In genomic region chr3:183449391-183449790, GRCh38 we compare ENCODE assay signal across 10 cellular contexts. TPM values are rescaled to one million over a fixed set of nuclear protein-coding genes. Genes with fewer than 3 reads are reported as not detected.
A peak's percentile ranks its signal among the peaks of the same experiment; 100 is the strongest.
DNase-seq lines count a peak whose midpoint lies in the region; ATAC-seq lines count a peak whose summit lies in the region.
"Had no signal": no experiment of that assay in that cellular context is flagged by ENCODE, and none has a peak within 500 bp of the region (broad histone marks: within the 10 kb centered on the region; RNA-seq: fewer than 3 reads in every experiment).

No MANE protein-coding gene starts in this region.

- peak overlapping the region; percentile 88 for H3K27ac Mint-ChIP-seq in T-helper 17 cell
- H3K27ac Mint-ChIP-seq in activated naive CD4-positive, alpha-beta T cell treated with anti-CD3 and anti-CD28 coated beads for 36 hours = no peak overlapping the region
- H3K27ac Mint-ChIP-seq: activated CD4-positive, alpha-beta T cell treated with anti-CD3 and anti-CD28 coated beads, Interleukin-2, amount 10 ng/mL, durations not matched to agents 24 days and 14 days; dendritic cell treated with granulocyte-macrophage colony-stimulating factor and Interleukin-4, amounts not matched to agents 40 ng/mL and 50 ng/mL, for 4 days had no signal

- H3K36me3 Mint-ChIP-seq in T-helper 17 cell (ENCODE audit: low read depth) = no peaks in the 10 kb centered on the region
- no peaks in the 10 kb centered on the region for H3K36me3 Mint-ChIP-seq in activated naive CD4-positive, alpha-beta T cell treated with anti-CD3 and anti-CD28 coated beads for 36 hours (ENCODE audit: low read depth)

- peak; percentile 58 for DNase-seq in DMS 273 (lab: John Stamatoyannopoulos, UW; ENCODE audit: unreplicated experiment)
- no peak for DNase-seq in DMS 273 treated with DMSO at 0.1 percent for 48 hours (lab: John Stamatoyannopoulos, UW)
- no peak for DNase-seq in T-helper 17 cell
- no peak for DNase-seq in left cardiac atrium
- no peak for DNase-seq in skeletal muscle cell (ENCODE audit: low read depth)
- DNase-seq in effector CD4-positive, alpha-beta T cell = no peak
- DNase-seq in activated naive CD4-positive, alpha-beta T cell treated with anti-CD3 and anti-CD28 coated beads for 36 hours = no peak
- no peak for DNase-seq in stimulated activated CD4-positive, alpha-beta T cell treated with anti-CD3 and anti-CD28 coated beads, Interleukin-2, amount 100 ng/mL, for 24 hours
- DNase-seq: activated CD4-positive, alpha-beta T cell treated with anti-CD3 and anti-CD28 coated beads, Interleukin-2, amount 10 ng/mL, durations not matched to agents 24 days and 14 days had no signal

- H3K4me3 Mint-ChIP-seq in T-helper 17 cell = no peak overlapping the region
- no peak overlapping the region for H3K4me3 Mint-ChIP-seq in activated naive CD4-positive, alpha-beta T cell treated with anti-CD3 and anti-CD28 coated beads for 36 hours
- H3K4me3 Mint-ChIP-seq: activated CD4-positive, alpha-beta T cell treated with anti-CD3 and anti-CD28 coated beads, Interleukin-2, amount 10 ng/mL, durations not matched to agents 24 days and 14 days; dendritic cell treated with granulocyte-macrophage colony-stimulating factor and Interleukin-4, amounts not matched to agents 40 ng/mL and 50 ng/mL, for 4 days had no signal

- peaks cover 3% of the 10 kb centered on the region for H3K9me3 Mint-ChIP-seq in activated naive CD4-positive, alpha-beta T cell treated with anti-CD3 and anti-CD28 coated beads for 36 hours
- H3K9me3 Mint-ChIP-seq: activated CD4-positive, alpha-beta T cell treated with anti-CD3 and anti-CD28 coated beads, Interleukin-2, amount 10 ng/mL, durations not matched to agents 24 days and 14 days; dendritic cell treated with granulocyte-macrophage colony-stimulating factor and Interleukin-4, amounts not matched to agents 40 ng/mL and 50 ng/mL, for 4 days had no signal

- ATAC-seq in T-helper 17 cell = no peak
- peak; percentile 21 to 28 for ATAC-seq in left cardiac atrium

- CTCF ChIA-PET in activated naive CD4-positive, alpha-beta T cell treated with anti-CD3 and anti-CD28 coated beads for 36 hours (lab: Charles Lee) = interaction anchor here (0.8 to 1.0 kb wide), 3 partner anchors 19 to 375 kb away, joined by 3 to 6 read pairs (median 5); no protein-coding TSS in a partner anchor

- H3K4me3 ChIP-seq in skeletal muscle cell (ENCODE audit: low read depth, low read length) = peak overlapping the region; percentile 8

- intact Hi-C loops in left cardiac atrium (cut with DNase I) = no loop called here
- intact Hi-C loops in activated naive CD4-positive, alpha-beta T cell treated with anti-CD3 and anti-CD28 coated beads for 36 hours (cut with micrococcal nuclease) = no loop called here

- no peaks in the 10 kb centered on the region for H3K27me3 Mint-ChIP-seq in T-helper 17 cell
- H3K27me3 Mint-ChIP-seq in activated naive CD4-positive, alpha-beta T cell treated with anti-CD3 and anti-CD28 coated beads for 36 hours (ENCODE audit: low read depth) = no peaks in the 10 kb centered on the region
- H3K27me3 Mint-ChIP-seq: activated CD4-positive, alpha-beta T cell treated with anti-CD3 and anti-CD28 coated beads, Interleukin-2, amount 10 ng/mL, durations not matched to agents 24 days and 14 days; dendritic cell treated with granulocyte-macrophage colony-stimulating factor and Interleukin-4, amounts not matched to agents 40 ng/mL and 50 ng/mL, for 4 days had no signal

- no peaks in the 10 kb centered on the region for H3K9me3 ChIP-seq in T-helper 17 cell (ENCODE audit: control insufficient read depth, low read length, poor library complexity, severe bottlenecking)

- H3K4me1 Mint-ChIP-seq in T-helper 17 cell = peaks cover 12% of the 10 kb centered on the region
- peaks cover 10% of the 10 kb centered on the region for H3K4me1 Mint-ChIP-seq in activated naive CD4-positive, alpha-beta T cell treated with anti-CD3 and anti-CD28 coated beads for 36 hours (ENCODE audit: low read depth)

RNA-seq across cellular contexts. Expression of gene MCF2L2, which starts 21.0 kb away (rescaled TPM):
- total RNA-seq in T-helper 17 cell (10 to 100 TPM; 25.7 to 27.2 TPM), left cardiac atrium (1 to 10 TPM in 1 of 2 donors, under 1 TPM in 1; 0.34 to 1.1 TPM)
- 1 to 10 TPM; 1.0 to 1.7 TPM for total RNA-seq in activated naive CD4-positive, alpha-beta T cell treated with anti-CD3 and anti-CD28 coated beads for 36 hours

Comparison
In these comparisons a context has a peak if more than half of its experiments do, and no peak if none do; other contexts are left out.
1. RNA of gene MCF2L2, which starts 21.0 kb away (total RNA-seq): 25.7 to 27.2 TPM in T-helper 17 cell; 1.0 to 1.7 TPM in activated naive CD4-positive, alpha-beta T cell treated with anti-CD3 and anti-CD28 coated beads for 36 hours and 0.34 to 1.1 TPM in left cardiac atrium; every median in the first group is over 4 times any median in the second.